In genomic region chr6:158717341-158718328, GRCh38 we compare ENCODE assay signal across 1 cellular context.
TF ChIP-seq lines count a peak whose summit lies in the region.

No MANE protein-coding gene starts in this region.

TF ChIP-seq in GM12878, 131 proteins besides CTCF, POLR2A, EP300 and RAD21 (continued from another document):
- TF ChIP-seq BCLAF1 (IDR thresholded peaks at IDR 0.05) = no peak
- TF ChIP-seq RUNX3 (IDR thresholded peaks at IDR 0.05; ENCODE audit: low read length) = peak; percentile 72
- TF ChIP-seq EED (IDR thresholded peaks at IDR 0.05; ENCODE audit: low read depth) = peak; percentile 21; the same call in 1 of the 2 replicates
- no peak for TF ChIP-seq SP1 (IDR thresholded peaks at IDR 0.05; ENCODE audit: low read depth, low read length)
- no peak for TF ChIP-seq CHD4 (IDR thresholded peaks at IDR 0.05)
- TF ChIP-seq RELB (IDR thresholded peaks at IDR 0.05; ENCODE audit: low read depth) = 0 out of 2 replicates have a peak, but pooled peaks have one; percentile 24
- TF ChIP-seq NFIC (IDR thresholded peaks at IDR 0.05; ENCODE audit: low read depth, low read length) = peak; percentile 57; the same call in 1 of the 2 replicates
- TF ChIP-seq USF2 (IDR thresholded peaks at IDR 0.05; ENCODE audit: borderline replicate concordance, low read depth, low read length) = no peak
- peak in 1 of 2 experiments; percentile 24; a peak in 1 of 4 replicates for TF ChIP-seq IKZF2 (IDR thresholded peaks at IDR 0.05)
- no peak for TF ChIP-seq STAT1 (conservative IDR thresholded peaks at IDR 0.05)
- peak in 1 of 2 experiments; percentile 91; a peak in 2 of 4 replicates for TF ChIP-seq ETV6 (conservative IDR thresholded peaks at IDR 0.05 in 1 of 2, IDR thresholded peaks at IDR 0.05 in 1 of 2; ENCODE audit: borderline replicate concordance in 1 of 2, low read depth in 1 of 2)
- TF ChIP-seq REST (IDR thresholded peaks at IDR 0.05; ENCODE audit: low read depth, low read length) = no peak
- peak; percentile 71 for TF ChIP-seq SPI1 (IDR thresholded peaks at IDR 0.05; ENCODE audit: borderline replicate concordance, insufficient read depth, low read depth, low read length)
- TF ChIP-seq ZNF687 (IDR thresholded peaks at IDR 0.05) = peak; percentile 56; the same call in 1 of the 2 replicates
- no peak for TF ChIP-seq ZNF24 (IDR thresholded peaks at IDR 0.05)
- TF ChIP-seq HCFC1 (IDR thresholded peaks at IDR 0.05; ENCODE audit: low read length) = no peak
- 0 out of 2 replicates have a peak, but pooled peaks have one; percentile 34 for TF ChIP-seq MEF2A (IDR thresholded peaks at IDR 0.05; ENCODE audit: insufficient read depth, low read depth, low read length)
- no peak for TF ChIP-seq SMAD1 (IDR thresholded peaks at IDR 0.05; ENCODE audit: low read depth, partially characterized antibody)
- TF ChIP-seq IKZF1 (conservative IDR thresholded peaks at IDR 0.05) = peak; percentile 53; the same call in 1 of the 2 replicates
- no peak for TF ChIP-seq RB1 (IDR thresholded peaks at IDR 0.05; ENCODE audit: borderline replicate concordance)
- TF ChIP-seq BCL11A (IDR thresholded peaks at IDR 0.05; ENCODE audit: low read depth, low read length) = no peak
- no peak for TF ChIP-seq IRF4 (IDR thresholded peaks at IDR 0.05; ENCODE audit: low read depth, low read length)
- peak; percentile 47; the same call in 1 of the 2 replicates for TF ChIP-seq JUNB (IDR thresholded peaks at IDR 0.05)
- no peak for TF ChIP-seq TCF3 (IDR thresholded peaks at IDR 0.05; ENCODE audit: borderline replicate concordance, insufficient read depth, low read depth, low read length)
- no peak for TF ChIP-seq CBX3 (IDR thresholded peaks at IDR 0.05; ENCODE audit: borderline replicate concordance, low read depth)
- TF ChIP-seq E2F4 (IDR thresholded peaks at IDR 0.05; ENCODE audit: low read depth, low read length) = no peak
- no peak for TF ChIP-seq YY1 (IDR thresholded peaks at IDR 0.05; ENCODE audit: low read depth, low read length)
- no peak for TF ChIP-seq TAF1 (IDR thresholded peaks at IDR 0.05; ENCODE audit: borderline replicate concordance, low read depth, low read length)
- no peak for TF ChIP-seq LARP7 (IDR thresholded peaks at IDR 0.05)
- TF ChIP-seq ATF7 (IDR thresholded peaks at IDR 0.05; ENCODE audit: low read depth) = peak; percentile 53
- TF ChIP-seq CBFB (IDR thresholded peaks at IDR 0.05; ENCODE audit: low read depth) = 0 out of 2 replicates have a peak, but pooled peaks have one; percentile 25
- TF ChIP-seq E2F8 (IDR thresholded peaks at IDR 0.05; ENCODE audit: low read depth, partially characterized antibody) = no peak
- TF ChIP-seq RCOR1 (conservative IDR thresholded peaks at IDR 0.05; ENCODE audit: low read depth, low read length) = no peak
